Comparison of ENCODE assay signal across 18 cellular contexts in genomic region chr19:46383171-46383815, GRCh38. TPM values are rescaled to one million over a fixed set of nuclear protein-coding genes. Genes with fewer than 3 reads are reported as not detected.
"Had no signal": no experiment of that assay in that cellular context is flagged by ENCODE, and none has a peak within 500 bp of the region (broad histone marks: within the 10 kb centered on the region; RNA-seq: fewer than 3 reads in every experiment).

No MANE protein-coding gene starts in this region.

- H3K9me3 ChIP-seq: gastrocnemius medialis, heart right ventricle, SK-N-SH had no signal

- H3K4me2 ChIP-seq: SK-N-SH had no signal

- H3K27ac ChIP-seq: gastrocnemius medialis, skin epidermis had no signal

- H3K4me1 Mint-ChIP-seq: activated naive CD8-positive, alpha-beta T cell treated with anti-CD3 and anti-CD28 coated beads for 36 hours had no signal

- ATAC-seq: activated CD4-positive, CD25-positive, alpha-beta regulatory T cell treated with anti-CD3 and anti-CD28 coated beads, Interleukin-2, amount 50 U/mL, for 24 hours; activated T-cell treated with anti-CD3 and anti-CD28 coated beads, Interleukin-2, amount 50 U/mL, for 72 hours; gastrocnemius medialis; naive thymus-derived CD8-positive, alpha-beta T cell; stimulated activated naive CD8-positive, alpha-beta T cell treated with anti-CD3 and anti-CD28 coated beads, Interleukin-15, Interleukin-2, amounts not matched to agents 100 U/mL and 50 U/mL, for 24 hours; T-cell had no signal

- H3K27me3 Mint-ChIP-seq: activated naive CD8-positive, alpha-beta T cell treated with anti-CD3 and anti-CD28 coated beads for 36 hours; naive thymus-derived CD8-positive, alpha-beta T cell; T-cell had no signal

- H3K4me3 Mint-ChIP-seq: activated naive CD8-positive, alpha-beta T cell treated with anti-CD3 and anti-CD28 coated beads for 36 hours; activated T-cell treated with anti-CD3 and anti-CD28 coated beads, Interleukin-2, amount 50 U/mL, for 72 hours; naive thymus-derived CD8-positive, alpha-beta T cell; T-cell had no signal

- DNase-seq: activated gamma-delta T cell; activated naive CD8-positive, alpha-beta T cell treated with anti-CD3 and anti-CD28 coated beads for 36 hours; activated T-cell treated with anti-CD3 and anti-CD28 coated beads, Interleukin-2, amount 50 U/mL, for 72 hours; cerebellar nuclear complex; dermis blood vessel endothelial cell; erythroblast; gastrocnemius medialis; heart right ventricle; naive thymus-derived CD8-positive, alpha-beta T cell; retina; SK-N-SH; stimulated activated CD4-positive, alpha-beta T cell treated with anti-CD3 and anti-CD28 coated beads, Interleukin-4, amount 100 ng/mL, for 24 hours; stimulated activated naive CD8-positive, alpha-beta T cell treated with anti-CD3 and anti-CD28 coated beads, Interleukin-15, Interleukin-2, amounts not matched to agents 100 U/mL and 50 U/mL, for 24 hours; T-helper 9 cell; trophoblast cell had no signal

- H3K9me3 Mint-ChIP-seq: activated naive CD8-positive, alpha-beta T cell treated with anti-CD3 and anti-CD28 coated beads for 36 hours; activated T-cell treated with anti-CD3 and anti-CD28 coated beads, Interleukin-2, amount 50 U/mL, for 72 hours; naive thymus-derived CD8-positive, alpha-beta T cell; T-cell had no signal

- H3K27me3 ChIP-seq: gastrocnemius medialis, heart right ventricle had no signal

- H3K27ac Mint-ChIP-seq: activated naive CD8-positive, alpha-beta T cell treated with anti-CD3 and anti-CD28 coated beads for 36 hours; activated T-cell treated with anti-CD3 and anti-CD28 coated beads, Interleukin-2, amount 50 U/mL, for 72 hours; T-cell had no signal

- H3K9ac ChIP-seq: SK-N-SH had no signal

RNA-seq across cellular contexts. Expression of gene CCDC8, which starts 30.1 kb away (rescaled TPM):
- total RNA-seq: activated T-cell treated with anti-CD3 and anti-CD28 coated beads, Interleukin-2, amount 50 U/mL, for 72 hours; naive thymus-derived CD8-positive, alpha-beta T cell had no signal

RNA-seq across cellular contexts. Expression of gene PNMA8C, which starts 45.4 kb away (rescaled TPM):
- total RNA-seq: activated naive CD8-positive, alpha-beta T cell treated with anti-CD3 and anti-CD28 coated beads for 36 hours; activated T-cell treated with anti-CD3 and anti-CD28 coated beads, Interleukin-2, amount 50 U/mL, for 72 hours; dermis blood vessel endothelial cell; gastrocnemius medialis; naive thymus-derived CD8-positive, alpha-beta T cell; T-cell had no signal
